ENCODE assay signal across 1 cellular context in genomic region chr16:84843149-84844048, GRCh38.
TF ChIP-seq lines count a peak whose summit lies in the region.

No MANE protein-coding gene starts in this region.

TF ChIP-seq in WTC11, 78 proteins besides CTCF, POLR2A, EP300 and RAD21:
- TF ChIP-seq TEAD4 (CRISPR knock-in tag; IDR thresholded peaks at IDR 0.05), result no peak
- TF ChIP-seq NFYB (CRISPR knock-in tag; conservative IDR thresholded peaks at IDR 0.05; ENCODE audit: low read depth), result no peak
- TF ChIP-seq SMAD4 (CRISPR knock-in tag; IDR thresholded peaks at IDR 0.05), result no peak
- no peak for TF ChIP-seq FOXK1 (CRISPR knock-in tag; IDR thresholded peaks at IDR 0.05)
- TF ChIP-seq HMGA2 (CRISPR knock-in tag; IDR thresholded peaks at IDR 0.05), result no peak
- TF ChIP-seq, protein P1, sequence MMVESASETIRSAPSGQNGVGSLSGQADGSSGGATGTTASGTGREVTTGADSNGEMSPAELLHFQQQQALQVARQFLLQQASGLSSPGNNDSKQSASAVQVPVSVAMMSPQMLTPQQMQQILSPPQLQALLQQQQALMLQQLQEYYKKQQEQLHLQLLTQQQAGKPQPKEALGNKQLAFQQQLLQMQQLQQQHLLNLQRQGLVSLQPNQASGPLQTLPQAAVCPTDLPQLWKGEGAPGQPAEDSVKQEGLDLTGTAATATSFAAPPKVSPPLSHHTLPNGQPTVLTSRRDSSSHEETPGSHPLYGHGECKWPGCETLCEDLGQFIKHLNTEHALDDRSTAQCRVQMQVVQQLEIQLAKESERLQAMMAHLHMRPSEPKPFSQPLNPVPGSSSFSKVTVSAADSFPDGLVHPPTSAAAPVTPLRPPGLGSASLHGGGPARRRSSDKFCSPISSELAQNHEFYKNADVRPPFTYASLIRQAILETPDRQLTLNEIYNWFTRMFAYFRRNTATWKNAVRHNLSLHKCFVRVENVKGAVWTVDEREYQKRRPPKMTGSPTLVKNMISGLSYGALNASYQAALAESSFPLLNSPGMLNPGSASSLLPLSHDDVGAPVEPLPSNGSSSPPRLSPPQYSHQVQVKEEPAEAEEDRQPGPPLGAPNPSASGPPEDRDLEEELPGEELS (CRISPR knock-in tag; IDR thresholded peaks at IDR 0.05), result no peak
- TF ChIP-seq NFATC4 (CRISPR knock-in tag; IDR thresholded peaks at IDR 0.05), result no peak
- TF ChIP-seq ETV6 (CRISPR knock-in tag; IDR thresholded peaks at IDR 0.05), result no peak
- TF ChIP-seq RORB (CRISPR knock-in tag; IDR thresholded peaks at IDR 0.05), result no peak
